ENCODE assay signal across 8 cellular contexts in genomic region chr11:10930961-10931760, GRCh38.
DNase-seq lines count a peak whose midpoint lies in the region; ATAC-seq, FAIRE-seq and TF ChIP-seq lines count a peak whose summit lies in the region.

No MANE protein-coding gene starts in this region.

- peaks cover 8% of the 10 kb centered on the region for H3K4me1 Mint-ChIP-seq in activated CD8-positive, alpha-beta T cell treated with anti-CD3 and anti-CD28 coated beads for 36 hours (ENCODE audit: low read depth)

- no peak for FAIRE-seq in A549 (lab: Jason Lieb, UNC)

- 1% methylated on average over 20 of the region's 71 CpGs for WGBS in A549 (ENCODE audit: missing lambda C conversion rate)
- WGBS in liver, result under 1% methylated on average over 71 of the region's 71 CpGs

- DNase-seq in A549 (ENCODE audit: low read depth in 1 of 2, low spot score in 1 of 2) (peak; percentile 74 to 82), GM19238 (ENCODE audit: insufficient read length, low spot score) (peak; percentile 20), NCI-H2196 treated with DMSO at 0.1 percent for 48 hours (lab: John Stamatoyannopoulos, UW; ENCODE audit: unreplicated experiment) (peak; percentile 32), GF-D8 (lab: John Stamatoyannopoulos, UW) (no peak)
- peak; percentile 50 for DNase-seq in activated CD8-positive, alpha-beta T cell treated with anti-CD3 and anti-CD28 coated beads for 36 hours
- DNase-seq in effector CD4-positive, alpha-beta T cell, result peak; percentile 18
- peak; percentile 28 for DNase-seq in stimulated activated CD4-positive, alpha-beta T cell treated with anti-CD3 and anti-CD28 coated beads, Interleukin-4, amount 100 ng/mL, for 24 hours

- no peaks in the 10 kb centered on the region for H3K9me3 Mint-ChIP-seq in activated CD8-positive, alpha-beta T cell treated with anti-CD3 and anti-CD28 coated beads for 36 hours

- no peaks in the 10 kb centered on the region for H3K36me3 ChIP-seq in liver (ENCODE audit: control insufficient read depth in 4 of 4, insufficient read depth in 3 of 4, low read depth in 1 of 4, low read length in 3 of 4)

- peak; percentile 70 to 79 for ATAC-seq in A549
- ATAC-seq in activated CD8-positive, alpha-beta T cell treated with anti-CD3 and anti-CD28 coated beads for 36 hours, result peak; percentile 64

- H3K27me3 Mint-ChIP-seq in activated CD8-positive, alpha-beta T cell treated with anti-CD3 and anti-CD28 coated beads for 36 hours, result peaks cover 36% of the 10 kb centered on the region

- TF ChIP-seq RAD21 in A549 (conservative IDR thresholded peaks at IDR 0.05 in 1 of 2, IDR thresholded peaks at IDR 0.05 in 1 of 2) (peak in 1 of 2 experiments; percentile 10; a peak in 2 of 5 replicates), liver (IDR thresholded peaks at IDR 0.05) (peak in 1 of 2 donors; percentile 6)

- no peaks in the 10 kb centered on the region for H3K9me3 ChIP-seq in A549
- no peaks in the 10 kb centered on the region for H3K9me3 ChIP-seq in liver (ENCODE audit: control insufficient read depth in 4 of 4, low read length in 3 of 4)

- H3K4me2 ChIP-seq in A549, result peak overlapping the region; percentile 86

- no peaks in the 10 kb centered on the region for H3K36me3 Mint-ChIP-seq in activated CD8-positive, alpha-beta T cell treated with anti-CD3 and anti-CD28 coated beads for 36 hours (ENCODE audit: low read depth)

- CTCF ChIA-PET in A549 (lab: Yijun Ruan, JAX), result interaction anchor here (0.6 to 9.9 kb wide), 19 partner anchors 8 to 1120 kb away, joined by 3 to 116 read pairs (median 4); no protein-coding TSS in a partner anchor
- CTCF ChIA-PET in activated CD8-positive, alpha-beta T cell treated with anti-CD3 and anti-CD28 coated beads for 36 hours (lab: Charles Lee), result interaction anchor here (1.0 to 7.7 kb wide), 14 partner anchors 11 to 202 kb away, joined by 3 to 66 read pairs (median 4); partner anchors contain the start of gene EIF4G2

- H3K27ac ChIP-seq in A549 (peak overlapping the region; percentile 98), liver (ENCODE audit: low read depth in 1 of 2, low read length in 2 of 2) (peak overlapping the region; percentile 54 to 70)

- H3K27me3 ChIP-seq in liver (ENCODE audit: control insufficient read depth in 4 of 4, insufficient read depth in 4 of 4, low read length in 3 of 4), result peaks cover 0 to 4% (median 1%) of the 10 kb centered on the region in 4 donors

- TF ChIP-seq POLR2A in A549 (IDR thresholded peaks at IDR 0.05; ENCODE audit: low read length), result peak; percentile 59; the same call in 1 of the 2 replicates

- no peak overlapping the region for H3K9ac ChIP-seq in liver (ENCODE audit: low read depth in 1 of 2, low read length in 2 of 2)

- TF ChIP-seq CTCF in A549 (IDR thresholded peaks at IDR 0.05), result no peak
- no peak for TF ChIP-seq CTCF in activated CD8-positive, alpha-beta T cell treated with anti-CD3 and anti-CD28 coated beads for 36 hours (IDR thresholded peaks at IDR 0.05)
- TF ChIP-seq CTCF in liver (IDR thresholded peaks at IDR 0.05; ENCODE audit: low read depth, low read length, missing input control), result no peak

- H3K4me1 ChIP-seq in A549 (peaks cover 63% of the 10 kb centered on the region), liver (ENCODE audit: control insufficient read depth in 4 of 4, insufficient read depth in 4 of 4, low read length in 3 of 4) (peaks cover 0 to 28% (median 18%) of the 10 kb centered on the region in 4 donors)

- peak overlapping the region; percentile 65 for H3K4me3 Mint-ChIP-seq in activated CD8-positive, alpha-beta T cell treated with anti-CD3 and anti-CD28 coated beads for 36 hours

- no peak overlapping the region for H3K27ac Mint-ChIP-seq in activated CD8-positive, alpha-beta T cell treated with anti-CD3 and anti-CD28 coated beads for 36 hours

- POLR2A ChIA-PET in A549 (lab: Yijun Ruan, JAX), result interaction anchor here (0.7 to 2.3 kb wide), 19 partner anchors 9 to 1289 kb away, joined by 3 to 82 read pairs (median 5); partner anchors contain the start of genes EIF4G2, GALNT18 and ZBED5
- POLR2A ChIA-PET in activated CD8-positive, alpha-beta T cell treated with anti-CD3 and anti-CD28 coated beads for 36 hours (lab: Charles Lee), result interaction anchor here (0.8 to 2.7 kb wide), 3 partner anchors 74 to 122 kb away, joined by 3 to 9 read pairs (median 8); partner anchors contain the start of genes EIF4G2 and ZBED5

- intact Hi-C loops in activated CD8-positive, alpha-beta T cell treated with anti-CD3 and anti-CD28 coated beads for 36 hours (cut with micrococcal nuclease), result loop anchor here (10.0 kb wide), 2 partner anchors 136 to 854 kb away; no protein-coding TSS in a partner anchor

- TF ChIP-seq EP300 in A549 (IDR thresholded peaks at IDR 0.05), result no peak

- H3K4me3 ChIP-seq in A549, result peak overlapping the region; percentile 78
- peak overlapping the region; percentile 20 to 71 (median 47) for H3K4me3 ChIP-seq in liver (ENCODE audit: low read depth in 1 of 3, low read length in 3 of 3)

TF ChIP-seq in A549, 52 proteins besides CTCF, POLR2A, EP300 and RAD21:
- TF ChIP-seq NR3C1 (IDR thresholded peaks at IDR 0.05) (no peak), CBX8 (IDR thresholded peaks at IDR 0.05) (no peak), PHF8 (IDR thresholded peaks at IDR 0.05; ENCODE audit: borderline replicate concordance, low read depth) (peak; percentile 59), E2F6 (IDR thresholded peaks at IDR 0.05; ENCODE audit: borderline replicate concordance, low read depth) (peak; percentile 48), JUN (IDR thresholded peaks at IDR 0.05) (peak; percentile 53 to 79; a peak in 4 of 5 replicates), CEBPB (IDR thresholded peaks at IDR 0.05) (no peak), MAZ (IDR thresholded peaks at IDR 0.05; ENCODE audit: borderline replicate concordance, low read depth, low read length) (no peak), MYC (IDR thresholded peaks at IDR 0.05; ENCODE audit: borderline replicate concordance, low read length) (no peak), BCL3 (IDR thresholded peaks at IDR 0.05) (peak; percentile 41; the same call in 1 of the 3 replicates), SMC3 (IDR thresholded peaks at IDR 0.05) (peak; percentile 6; the same call in 1 of the 3 replicates), HEYL (CRISPR knock-in tag; IDR thresholded peaks at IDR 0.05) (no peak), ESRRA (IDR thresholded peaks at IDR 0.05; ENCODE audit: borderline replicate concordance, low read length) (no peak)

TF ChIP-seq in liver, 16 proteins besides CTCF, POLR2A, EP300 and RAD21:
- TF ChIP-seq ZBTB33 (IDR thresholded peaks at IDR 0.05) (no peak), RXRA (IDR thresholded peaks at IDR 0.05) (no peak), SP1 (IDR thresholded peaks at IDR 0.05) (no peak), YY1 (IDR thresholded peaks at IDR 0.05) (no peak), EGR1 (IDR thresholded peaks at IDR 0.05; ENCODE audit: low read depth in 2 of 2) (no peak), FOXA1 (IDR thresholded peaks at IDR 0.05) (no peak), NR2F2 (IDR thresholded peaks at IDR 0.05) (no peak), GABPA (IDR thresholded peaks at IDR 0.05 in 1 of 2, conservative IDR thresholded peaks at IDR 0.05 in 1 of 2) (no peak), HNF4A (conservative IDR thresholded peaks at IDR 0.05) (no peak), FOXA2 (IDR thresholded peaks at IDR 0.05) (no peak), HNF4G (IDR thresholded peaks at IDR 0.05) (no peak)
